Comparison of ENCODE assay signal across 19 cellular contexts in genomic region chr9:112047538-112048066, GRCh38.
DNase-seq lines count a peak whose midpoint lies in the region; ATAC-seq, FAIRE-seq and TF ChIP-seq lines count a peak whose summit lies in the region.
"Had no signal": no experiment of that assay in that cellular context is flagged by ENCODE, and none has a peak within 500 bp of the region (broad histone marks: within the 10 kb centered on the region; RNA-seq: fewer than 3 reads in every experiment).

No MANE protein-coding gene starts in this region.

- H3K79me2 ChIP-seq in HepG2 (ENCODE audit: insufficient read depth, low read length) (no peaks in the 10 kb centered on the region), fibroblast of lung (ENCODE audit: control insufficient read depth, insufficient read depth, low read length) (no peaks in the 10 kb centered on the region)

- no peak for FAIRE-seq in HepG2 (lab: Jason Lieb, UNC)
- FAIRE-seq: GM19239 had no signal

- H3K27me3 ChIP-seq in HepG2 (ENCODE audit: control insufficient read depth in 1 of 2, insufficient read depth in 2 of 2, low read length in 2 of 2), result no peaks in the 10 kb centered on the region
- H3K27me3 ChIP-seq in right lobe of liver, result no peaks in the 10 kb centered on the region
- H3K27me3 ChIP-seq in fibroblast of lung (ENCODE audit: control insufficient read depth, insufficient read depth, low read length), result no peaks in the 10 kb centered on the region
- H3K27me3 ChIP-seq: gastrocnemius medialis, upper lobe of left lung had no signal

- H3K4me3 ChIP-seq in HepG2 (replicated peaks in 1 of 3; ENCODE audit: insufficient read depth in 1 of 3, low read depth in 2 of 3, low read length in 3 of 3), result no peak overlapping the region
- H3K4me3 ChIP-seq in right lobe of liver, result no peak overlapping the region
- no peak overlapping the region for H3K4me3 ChIP-seq in fibroblast of lung (replicated peaks in 1 of 4; ENCODE audit: control extremely low read depth in 1 of 4, insufficient read depth in 1 of 4, low read depth in 3 of 4, low read length in 4 of 4)
- H3K4me3 ChIP-seq: gastrocnemius medialis, upper lobe of left lung had no signal

- H3K9ac ChIP-seq in HepG2 (ENCODE audit: insufficient read depth, low read depth, low read length), result no peak overlapping the region
- H3K9ac ChIP-seq in fibroblast of lung (ENCODE audit: insufficient read depth, low read length), result no peak overlapping the region

- TF ChIP-seq POLR2A in HepG2 (IDR thresholded peaks at IDR 0.05; ENCODE audit: insufficient read depth in 1 of 2, low read depth in 2 of 2, low read length in 2 of 2), result no peak
- TF ChIP-seq POLR2A in right lobe of liver (IDR thresholded peaks at IDR 0.05), result no peak

- H4K20me1 ChIP-seq in HepG2 (ENCODE audit: insufficient read depth, low read length), result no peaks in the 10 kb centered on the region
- no peaks in the 10 kb centered on the region for H4K20me1 ChIP-seq in fibroblast of lung (ENCODE audit: control insufficient read depth, extremely low read depth, insufficient read depth, low read length)

- CTCF ChIA-PET in HepG2 (lab: Yijun Ruan, JAX; ENCODE audit: low intra/inter-chr PET ratio, low total read pairs), result no interaction called here

- no peak for DNase-seq in HepG2 (ENCODE audit: low spot score)
- no peak for DNase-seq in right lobe of liver
- peak; percentile 29 for DNase-seq in SW480 (ENCODE audit: low spot score)
- no peak for DNase-seq in fibroblast of lung (ENCODE audit: low read depth in 2 of 2)
- no peak for DNase-seq in cerebellar nuclear complex (lab: John Stamatoyannopoulos, UW)
- no peak for DNase-seq in HPDE6-E6E7 (ENCODE audit: extremely low spot score)
- no peak for DNase-seq in DMS 273 (lab: John Stamatoyannopoulos, UW; ENCODE audit: unreplicated experiment)
- DNase-seq: gastrocnemius medialis; H9; KG1; NCI-H1092; NCI-H2081; SHP77 treated with DMSO at 0.1 percent for 48 hours; stimulated activated CD4-positive, alpha-beta T cell treated with anti-CD3 and anti-CD28 coated beads, Interleukin-15, amount 100 ng/mL, for 24 hours; upper lobe of left lung had no signal

- no peak for TF ChIP-seq RAD21 in HepG2 (CRISPR knock-in tag; IDR thresholded peaks at IDR 0.05)

- H3K4me1 ChIP-seq in HepG2 (ENCODE audit: insufficient read depth, low read length), result peaks cover 23% of the 10 kb centered on the region
- peaks cover 0 to 22% (median 10%) of the 10 kb centered on the region in 4 donors for H3K4me1 ChIP-seq in right lobe of liver
- peaks cover 51% of the 10 kb centered on the region for H3K4me1 ChIP-seq in fibroblast of lung (ENCODE audit: control insufficient read depth, extremely low read depth, insufficient read depth, low read length)

- no peak for TF ChIP-seq EP300 in HepG2 (IDR thresholded peaks at IDR 0.05; ENCODE audit: low read depth in 2 of 2, low read length in 2 of 2)
- no peak for TF ChIP-seq EP300 in HepG2 (CRISPR knock-in tag; IDR thresholded peaks at IDR 0.05; ENCODE audit: borderline replicate concordance)

- H3K4me2 ChIP-seq in HepG2 (ENCODE audit: low read depth, low read length) (no peak overlapping the region), fibroblast of lung (ENCODE audit: extremely low read depth, insufficient read depth, low read length) (no peak overlapping the region)

- TF ChIP-seq CTCF in HepG2 (CRISPR knock-in tag; IDR thresholded peaks at IDR 0.05) (no peak), right lobe of liver (IDR thresholded peaks at IDR 0.05) (no peak), fibroblast of lung (conservative IDR thresholded peaks at IDR 0.05 in 1 of 2, IDR thresholded peaks at IDR 0.05 in 1 of 2; ENCODE audit: low read depth in 1 of 2, low read length in 2 of 2) (no peak)

- in situ Hi-C loops in HepG2 (cut with HindIII; ENCODE audit: extremely low pct_ligation_motif_present, low pct_unique_long_range_greater_than_20kb), result no loop called here

- intact Hi-C loops in HepG2 (cut with micrococcal nuclease; ENCODE audit: unreplicated experiment), result no loop called here
- intact Hi-C loops in right lobe of liver (cut with DNase I), result no loop called here

- H3K36me3 ChIP-seq in HepG2 (replicated peaks in 1 of 2; ENCODE audit: control insufficient read depth in 1 of 2, insufficient read depth in 2 of 2, low read length in 2 of 2) (peaks cover 0 to 2% of the 10 kb centered on the region in 2 experiments; a peak in 2 of 5 replicates), right lobe of liver (no peaks in the 10 kb centered on the region), fibroblast of lung (ENCODE audit: control insufficient read depth, insufficient read depth, low read length) (no peaks in the 10 kb centered on the region)
- H3K36me3 ChIP-seq: gastrocnemius medialis, upper lobe of left lung had no signal

- no TSS peak for BruUV-seq in HepG2 (replicated peaks; lab: Mats Ljungman, UMichigan)

- H3K9me3 ChIP-seq in HepG2 (ENCODE audit: low read length), result no peaks in the 10 kb centered on the region
- H3K9me3 ChIP-seq in right lobe of liver, result no peaks in the 10 kb centered on the region
- H3K9me3 ChIP-seq in fibroblast of lung (ENCODE audit: control insufficient read depth, insufficient read depth, low read depth, low read length), result no peaks in the 10 kb centered on the region
- H3K9me3 ChIP-seq: gastrocnemius medialis, upper lobe of left lung had no signal

- H3K27ac ChIP-seq in HepG2 (ENCODE audit: extremely low read length, insufficient read depth, low read length) (no peak overlapping the region), right lobe of liver (no peak overlapping the region), fibroblast of lung (ENCODE audit: insufficient read depth, low read length) (peak overlapping the region; percentile 69)
- H3K27ac ChIP-seq: gastrocnemius medialis, HL-60, upper lobe of left lung had no signal

- no peak for ATAC-seq in HepG2
- ATAC-seq in right lobe of liver, result no peak
- no peak for ATAC-seq in GM18520 (IDR thresholded peaks at IDR 0.05; ENCODE audit: unreplicated experiment)
- ATAC-seq: gastrocnemius medialis, left lobe of liver had no signal

- POLR2A ChIA-PET in HepG2 (lab: Yijun Ruan, JAX), result no interaction called here

- H2AFZ ChIP-seq in HepG2 (ENCODE audit: low read length) (no peak overlapping the region), fibroblast of lung (ENCODE audit: low read length) (no peak overlapping the region)

TF ChIP-seq in HepG2, 621 proteins besides CTCF, POLR2A, EP300 and RAD21:
- TF ChIP-seq ZNF564 (CRISPR knock-in tag; IDR thresholded peaks at IDR 0.05) (peak; percentile 79; the same call in 1 of the 2 replicates), NFIB (CRISPR knock-in tag; IDR thresholded peaks at IDR 0.05; ENCODE audit: borderline replicate concordance) (no peak), ZNF557 (CRISPR knock-in tag; IDR thresholded peaks at IDR 0.05) (no peak)
